8 cellular contexts compared by ENCODE assay signal in the genomic region with DNA sequence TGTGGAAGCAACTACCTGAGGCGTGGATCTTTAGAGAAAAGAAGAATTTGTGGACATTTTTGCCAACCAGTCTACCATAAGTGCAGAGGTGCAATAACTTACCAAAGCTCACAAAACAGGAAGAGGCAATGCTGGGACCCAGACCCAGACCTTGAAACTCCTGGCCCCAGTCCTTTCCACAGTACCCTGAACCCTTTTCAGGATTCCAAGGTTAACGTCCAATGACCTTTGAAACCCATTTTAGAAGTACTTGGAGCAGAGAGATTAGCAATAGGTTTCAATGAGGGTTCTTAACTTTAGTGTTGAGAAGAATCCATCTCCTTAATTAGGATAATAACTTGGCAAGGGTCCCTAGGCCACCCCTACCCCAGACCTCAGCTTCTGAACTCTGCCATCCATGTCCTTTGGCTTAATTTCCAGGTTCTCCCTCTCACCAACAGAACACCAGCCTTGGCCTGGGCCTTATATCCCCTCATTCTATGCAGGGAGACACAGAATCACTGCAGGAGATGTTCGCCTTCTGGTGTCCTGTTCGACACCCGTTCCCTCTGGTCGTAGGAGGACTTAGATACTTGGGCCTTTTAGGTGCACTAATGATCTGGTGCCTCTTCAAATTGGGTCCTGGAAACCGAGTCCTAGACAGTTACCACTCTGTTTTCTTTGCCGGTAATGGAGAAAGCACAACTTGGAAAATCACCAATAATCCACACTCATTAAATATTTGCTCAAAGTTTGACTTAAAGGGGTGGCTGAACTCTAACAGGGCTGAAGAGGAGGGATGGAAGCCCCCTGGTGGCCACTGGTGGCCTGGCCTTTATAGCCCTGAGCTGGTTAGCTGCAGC. TPM values are rescaled to one million over a fixed set of nuclear protein-coding genes. Genes with fewer than 3 reads are reported as not detected.
A peak's percentile ranks its signal among the peaks of the same experiment; 100 is the strongest.
DNase-seq lines count a peak whose midpoint lies in the region; ATAC-seq, FAIRE-seq and TF ChIP-seq lines count a peak whose summit lies in the region.

No MANE protein-coding gene starts in this region.

- H2AFZ ChIP-seq in KMS-11 (ENCODE audit: low read depth) (no peak overlapping the region), GM12878 (ENCODE audit: control insufficient read depth, low read depth, low read length) (no peak overlapping the region)

- H3K9me3 ChIP-seq in GM12878 (replicated peaks; ENCODE audit: control insufficient read depth, insufficient read depth, low read length), result no peaks in the 10 kb centered on the region

- CTCF ChIA-PET in GM12878 (lab: Yijun Ruan, JAX), result interaction anchor here (0.6 to 4.0 kb wide), 13 partner anchors 15 to 530 kb away, joined by 3 to 57 read pairs (median 3); no protein-coding TSS in a partner anchor

- RAD21 ChIA-PET in GM12878 (lab: Charles Lee; ENCODE audit: unreplicated experiment), result interaction anchor here (1.9 to 2.0 kb wide), 3 partner anchors 143 to 285 kb away, joined by 6 to 13 read pairs (median 7); no protein-coding TSS in a partner anchor

- TF ChIP-seq EP300 in GM12878 (IDR thresholded peaks at IDR 0.05; ENCODE audit: borderline replicate concordance in 1 of 2, control insufficient read depth in 1 of 2, low read depth in 2 of 2, low read length in 2 of 2), result no peak

- TF ChIP-seq CTCF in KMS-11 (conservative IDR thresholded peaks at IDR 0.05; ENCODE audit: low read depth, low read length), result peak; percentile 72
- peak; percentile 54 to 76 (median 75) for TF ChIP-seq CTCF in GM12878 (IDR thresholded peaks at IDR 0.05 in 2 of 3, conservative IDR thresholded peaks at IDR 0.05 in 1 of 3; ENCODE audit: control insufficient read depth in 2 of 3, extremely low read depth in 1 of 3, insufficient read depth in 1 of 3, low read depth in 3 of 3, low read length in 3 of 3)
- peak; percentile 78 for TF ChIP-seq CTCF in kidney epithelial cell (IDR thresholded peaks at IDR 0.05; ENCODE audit: insufficient read depth, low read length, poor library complexity, severe bottlenecking)

- H3K9ac ChIP-seq in KMS-11, result no peak overlapping the region
- no peak overlapping the region for H3K9ac ChIP-seq in GM12878 (ENCODE audit: control insufficient read depth, insufficient read depth, low read length)

- peak; percentile 71 for TF ChIP-seq RAD21 in GM12878 (IDR thresholded peaks at IDR 0.05; ENCODE audit: insufficient read depth, low read depth, low read length)

- SMC1A ChIA-PET in GM12878 (lab: Charles Lee; ENCODE audit: uncharacterized antibody, unreplicated experiment), result interaction anchor here (0.6 to 2.7 kb wide), 6 partner anchors 14 to 145 kb away, joined by 3 to 9 read pairs (median 4); no protein-coding TSS in a partner anchor

- no peak overlapping the region for H3K4me3 ChIP-seq in KMS-11 (IDR thresholded peaks at IDR 0.05; ENCODE audit: insufficient read depth, low read depth, low read length)
- H3K4me3 ChIP-seq in GM12878, result no peak overlapping the region
- no peak overlapping the region for H3K4me3 ChIP-seq in kidney epithelial cell (ENCODE audit: low read depth, low read length)

- H4K20me1 ChIP-seq in KMS-11 (ENCODE audit: insufficient read depth) (no peaks in the 10 kb centered on the region), GM12878 (ENCODE audit: control insufficient read depth, insufficient read depth) (no peaks in the 10 kb centered on the region)

- in situ Hi-C loops in GM12878 (cut with MboI), result no loop called here

- TF ChIP-seq POLR2A in GM12878 (IDR thresholded peaks at IDR 0.05; ENCODE audit: low read depth, low read length), result no peak

- H3K4me2 ChIP-seq in KMS-11, result no peak overlapping the region
- no peak overlapping the region for H3K4me2 ChIP-seq in GM12878 (ENCODE audit: control insufficient read depth, insufficient read depth)

- 23% methylated on average over 8 of the region's 8 CpGs for WGBS in GM12878 (ENCODE audit: insufficient coverage, insufficient replicate concordance, low lambda C conversion rate, missing lambda C conversion rate)

- peaks cover 29% of the 10 kb centered on the region for H3K4me1 ChIP-seq in KMS-11 (ENCODE audit: low read depth, poor library complexity, severe bottlenecking)
- H3K4me1 ChIP-seq in GM12878 (ENCODE audit: control insufficient read depth, insufficient read depth, low read length), result no peaks in the 10 kb centered on the region

- DNase-seq in DMS53 (lab: John Stamatoyannopoulos, UW) (peak; percentile 76), T-helper 9 cell (peak; percentile 56), GM12878 (ENCODE audit: low read depth, low spot score) (no peak), kidney epithelial cell (ENCODE audit: low read depth) (no peak), DMS79 treated with DMSO at 0.1 percent for 48 hours (lab: John Stamatoyannopoulos, UW) (no peak)
- peak; percentile 25 to 47 (median 35) for DNase-seq in stimulated activated CD4-positive, alpha-beta T cell treated with anti-CD3 and anti-CD28 coated beads, TNF-alpha, amount 100 ng/mL, for 48 hours (ENCODE audit: low read depth in 3 of 3)

- H3K36me3 ChIP-seq in KMS-11 (ENCODE audit: insufficient read depth), result no peaks in the 10 kb centered on the region
- no peaks in the 10 kb centered on the region for H3K36me3 ChIP-seq in GM12878 (ENCODE audit: control insufficient read depth in 2 of 2, insufficient read depth in 2 of 2, low read length in 1 of 2)
- no peaks in the 10 kb centered on the region for H3K36me3 ChIP-seq in kidney epithelial cell (ENCODE audit: control insufficient read depth, insufficient read depth, low read length)

- ATAC-seq in GM21423 (IDR thresholded peaks at IDR 0.05; ENCODE audit: unreplicated experiment) (peak; percentile 74), GM12878 (peak; percentile 94)

- POLR2A ChIA-PET in GM12878 (lab: Charles Lee), result interaction anchor here (0.7 kb wide), 2 partner anchors 39 to 388 kb away, joined by 4 read pairs; no protein-coding TSS in a partner anchor

- H3K27ac ChIP-seq in KMS-11 (no peak overlapping the region), GM12878 (ENCODE audit: control insufficient read depth, insufficient read depth) (no peak overlapping the region)

- intact Hi-C loops in GM12878 (cut with micrococcal nuclease; ENCODE audit: unreplicated experiment), result loop anchor here (1.0 kb wide), 2 partner anchors 142 to 336 kb away; no protein-coding TSS in a partner anchor

- no peaks in the 10 kb centered on the region for H3K27me3 ChIP-seq in KMS-11 (ENCODE audit: insufficient read depth, low read depth)
- H3K27me3 ChIP-seq in GM12878 (replicated peaks in 1 of 2; ENCODE audit: control insufficient read depth in 2 of 2, insufficient read depth in 2 of 2, low read length in 1 of 2), result no peaks in the 10 kb centered on the region
- H3K27me3 ChIP-seq in kidney epithelial cell (ENCODE audit: control insufficient read depth, insufficient read depth, low read length), result no peaks in the 10 kb centered on the region

- no peaks in the 10 kb centered on the region for H3K79me2 ChIP-seq in KMS-11 (ENCODE audit: insufficient read depth, low read depth)
- H3K79me2 ChIP-seq in GM12878 (ENCODE audit: control insufficient read depth, insufficient read depth, low read length), result no peaks in the 10 kb centered on the region

- no peak for FAIRE-seq in GM12878 (lab: Jason Lieb, UNC)

- BruUV-seq in GM12878 (replicated peaks; lab: Mats Ljungman, UMichigan), result no TSS peak

TF ChIP-seq in GM12878, 131 proteins besides CTCF, POLR2A, EP300 and RAD21:
- TF ChIP-seq CREB1 (IDR thresholded peaks at IDR 0.05; ENCODE audit: low read depth) (no peak), TCF7 (IDR thresholded peaks at IDR 0.05; ENCODE audit: borderline replicate concordance) (no peak), JUND (IDR thresholded peaks at IDR 0.05; ENCODE audit: low read depth, low read length) (no peak), YY1 (IDR thresholded peaks at IDR 0.05; ENCODE audit: low read depth, low read length) (0 out of 2 replicates have a peak, but pooled peaks have one; percentile 27), SMC3 (IDR thresholded peaks at IDR 0.05; ENCODE audit: borderline replicate concordance, low read length) (peak; percentile 64; the same call in 1 of the 2 replicates), STAT1 (conservative IDR thresholded peaks at IDR 0.05) (no peak)

RNA-seq across cellular contexts. Expression of a gene that starts 40.6 kb away (rescaled TPM):
- total RNA-seq in GM12878 (2013; cell fraction: nucleolus; rRNA removed), result not detected in 2 replicates
- total RNA-seq in GM12878 (2014; rRNA removed), result not detected in 2 replicates
- total RNA-seq in GM12878 (2014; rRNA removed; fragmentation: Illumina TruSeq; extraction: Trizol), result not detected in 2 replicates
- not detected in 2 replicates for total RNA-seq in GM12878 (2021)
- not detected for polyA plus RNA-seq in GM12878 (2011; ENCODE audit: low read depth)
- polyA plus RNA-seq in GM12878 (2011; rRNA removed), result 0.03 TPM in 1 of 2 replicates, not detected in the other
- 0.05 and 0.06 TPM in 2 replicates for polyA plus RNA-seq in GM12878 (2011; cell fraction: cytosol; rRNA removed)
- 0.04 TPM in 1 of 2 replicates, not detected in the other for polyA plus RNA-seq in GM12878 (2011; cell fraction: nucleus; rRNA removed)
- not detected in 2 replicates for polyA plus RNA-seq in GM12878 (2012)
- polyA plus RNA-seq in GM12878 (2014; fragmentation: Illumina TruSeq; extraction: Trizol), result 0.01 TPM in 1 of 2 replicates, not detected in the other
- polyA plus RNA-seq in GM12878 (2014; fragmentation: Nextera tagmentation; extraction: Ambion mirVana), result not detected
- polyA plus RNA-seq in GM12878 (2014; rRNA removed), result not detected in 2 replicates
- polyA plus RNA-seq in GM12878 (2016; fragmentation: Nextera tagmentation; extraction: Ambion mirVana), result not detected
- not detected in 2 replicates for polyA minus RNA-seq in GM12878 (2011; rRNA and poly(A)+ RNA removed)
- polyA minus RNA-seq in GM12878 (2011; cell fraction: cytosol; rRNA and poly(A)+ RNA removed), result not detected in 2 replicates
- 0.19 TPM in 1 of 2 replicates, not detected in the other for polyA minus RNA-seq in GM12878 (2011; cell fraction: nucleus; rRNA and poly(A)+ RNA removed)
- 0.27 TPM in 1 of 2 replicates, not detected in the other for total RNA-seq in kidney epithelial cell

Comparison
In these comparisons a context has a peak if more than half of its experiments do, and no peak if none do; other contexts are left out.
1. DNase-seq: peak in DMS53 (single experiment), T-helper 9 cell (single experiment) and stimulated activated CD4-positive, alpha-beta T cell treated with anti-CD3 and anti-CD28 coated beads, TNF-alpha, amount 100 ng/mL, for 48 hours (3 of 3); none in GM12878 (single experiment), kidney epithelial cell (single experiment) and DMS79 treated with DMSO at 0.1 percent for 48 hours (single experiment).
2. Peak in every context shown above with its lines, with median percentiles within 50 percentile points of each other: CTCF ChIP-seq.